In genomic region chr7:103626776-103627175, GRCh38 we compare ENCODE assay signal across 26 cellular contexts.
"Had no signal": no experiment of that assay in that cellular context is flagged by ENCODE, and none has a peak within 500 bp of the region (broad histone marks: within the 10 kb centered on the region; RNA-seq: fewer than 3 reads in every experiment).

No MANE protein-coding gene starts in this region.

- H3K27ac ChIP-seq: breast epithelium, Peyer's patch, RWPE1, SJCRH30, VCaP had no signal

- H3K4me3 ChIP-seq: breast epithelium, Peyer's patch, SJCRH30 had no signal

- H3K4me3 Mint-ChIP-seq: activated CD4-positive, alpha-beta memory T cell treated with anti-CD3 and anti-CD28 coated beads for 36 hours; activated CD4-positive, alpha-beta T cell treated with anti-CD3 and anti-CD28 coated beads, Interleukin-2, amount 10 ng/mL, durations not matched to agents 7 days and 5 days; activated naive CD4-positive, alpha-beta T cell treated with anti-CD3 and anti-CD28 coated beads for 36 hours; activated naive CD8-positive, alpha-beta T cell; activated T-cell treated with anti-CD3 and anti-CD28 coated beads, Interleukin-2, amount 50 U/mL, for 4 hours; activated T-helper 17 cell treated with anti-CD3 and anti-CD28 coated beads, Interleukin-2, amount 50 U/mL, for 72 hours had no signal

- H3K4me1 Mint-ChIP-seq: activated CD4-positive, alpha-beta T cell treated with anti-CD3 and anti-CD28 coated beads, Interleukin-2, amount 10 ng/mL, durations not matched to agents 7 days and 5 days; activated T-helper 17 cell treated with anti-CD3 and anti-CD28 coated beads, Interleukin-2, amount 50 U/mL, for 72 hours had no signal

- ATAC-seq: activated T-cell treated with anti-CD3 and anti-CD28 coated beads, Interleukin-2, amount 50 U/mL, for 4 hours; activated T-helper 17 cell treated with anti-CD3 and anti-CD28 coated beads, Interleukin-2, amount 50 U/mL, for 72 hours had no signal

- H3K36me3 Mint-ChIP-seq: activated CD4-positive, alpha-beta memory T cell treated with anti-CD3 and anti-CD28 coated beads for 36 hours; activated naive CD8-positive, alpha-beta T cell had no signal

- DNase-seq: activated CD4-positive, alpha-beta memory T cell treated with anti-CD3 and anti-CD28 coated beads for 36 hours; activated CD4-positive, alpha-beta T cell treated with anti-CD3 and anti-CD28 coated beads, Interleukin-2, amount 10 ng/mL, durations not matched to agents 7 days and 5 days; activated CD4-positive, CD25-positive, alpha-beta regulatory T cell; activated CD8-positive, alpha-beta memory T cell treated with anti-CD3 and anti-CD28 coated beads for 24 hours; activated gamma-delta T cell; activated naive CD4-positive, alpha-beta T cell treated with anti-CD3 and anti-CD28 coated beads for 36 hours; activated T-cell treated with anti-CD3 and anti-CD28 coated beads, Interleukin-2, amount 50 U/mL, for 4 hours; amygdala; caudate nucleus; Kasumi-1; NCI-H1105 treated with DMSO at 0.1 percent for 48 hours; NCI-H1436 treated with DMSO at 0.1 percent for 48 hours; NCI-H187; NCI-H2081 treated with DMSO at 0.1 percent for 48 hours; NCI-H446; NCI-H524; Peyer's patch; Right ventricle myocardium superior; SJCRH30; T-helper 2 cell; T1000 had no signal

- H3K9me3 Mint-ChIP-seq: activated CD4-positive, alpha-beta memory T cell treated with anti-CD3 and anti-CD28 coated beads for 36 hours; activated CD4-positive, alpha-beta T cell treated with anti-CD3 and anti-CD28 coated beads, Interleukin-2, amount 10 ng/mL, durations not matched to agents 7 days and 5 days; activated naive CD4-positive, alpha-beta T cell treated with anti-CD3 and anti-CD28 coated beads for 36 hours; activated T-cell treated with anti-CD3 and anti-CD28 coated beads, Interleukin-2, amount 50 U/mL, for 4 hours; activated T-helper 17 cell treated with anti-CD3 and anti-CD28 coated beads, Interleukin-2, amount 50 U/mL, for 72 hours had no signal

- H3K36me3 ChIP-seq: breast epithelium, Peyer's patch had no signal

- H3K27ac Mint-ChIP-seq: activated CD4-positive, alpha-beta memory T cell treated with anti-CD3 and anti-CD28 coated beads for 36 hours; activated CD4-positive, alpha-beta T cell treated with anti-CD3 and anti-CD28 coated beads, Interleukin-2, amount 10 ng/mL, durations not matched to agents 7 days and 5 days; activated naive CD4-positive, alpha-beta T cell treated with anti-CD3 and anti-CD28 coated beads for 36 hours; activated naive CD8-positive, alpha-beta T cell; activated T-helper 17 cell treated with anti-CD3 and anti-CD28 coated beads, Interleukin-2, amount 50 U/mL, for 72 hours had no signal

- H3K27me3 ChIP-seq: breast epithelium, Peyer's patch, SJCRH30 had no signal

- H3K4me1 ChIP-seq: breast epithelium, Peyer's patch, SJCRH30 had no signal

- H3K9me3 ChIP-seq: breast epithelium, Peyer's patch, SJCRH30 had no signal
